In the genomic region with DNA sequence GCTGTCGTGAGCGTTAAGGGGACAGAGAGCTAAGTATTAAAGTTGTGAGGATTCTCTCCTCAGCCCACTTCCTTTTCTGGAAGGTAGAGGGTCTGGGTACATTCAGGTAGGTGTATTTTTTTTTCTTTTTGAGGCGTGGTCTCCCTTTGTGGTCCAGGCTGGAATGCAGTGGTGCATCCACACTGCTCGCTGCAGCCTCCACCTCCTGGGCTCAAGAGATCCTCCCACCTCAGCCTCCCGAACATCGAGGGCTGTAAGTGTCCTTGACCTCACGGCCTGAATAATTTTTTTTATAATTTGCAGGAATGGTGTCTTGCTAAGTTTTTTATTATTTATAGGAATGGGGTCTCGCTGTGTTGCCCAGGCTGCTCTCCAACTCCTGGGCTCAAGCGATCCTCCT, we compare ENCODE assay signal across 9 cellular contexts. TPM values are rescaled to one million over a fixed set of nuclear protein-coding genes. Genes with fewer than 3 reads are reported as not detected.
A peak's percentile ranks its signal among the peaks of the same experiment; 100 is the strongest.
DNase-seq lines count a peak whose midpoint lies in the region; ATAC-seq and TF ChIP-seq lines count a peak whose summit lies in the region.
"Had no signal": no experiment of that assay in that cellular context is flagged by ENCODE, and none has a peak within 500 bp of the region (broad histone marks: within the 10 kb centered on the region; RNA-seq: fewer than 3 reads in every experiment).

No MANE protein-coding gene starts in this region.

- no peaks in the 10 kb centered on the region for H3K9me3 Mint-ChIP-seq in WTC11

- POLR2A ChIA-PET in HCT116 (lab: Charles Lee) (no interaction called here), WTC11 (lab: Charles Lee) (interaction anchor here (1.2 to 1.6 kb wide), 2 partner anchors 34 to 71 kb away, joined by 6 to 7 read pairs; no protein-coding TSS in a partner anchor)

- no CpG with 5 or more reads among the region's 9 CpGs for WGBS in iPS DF 6.9 (ENCODE audit: insufficient coverage, insufficient read length)
- WGBS in spleen, 5 donors = 70 to 86% (median 83%) methylated on average over 9 of the region's 9 CpGs

- no peak overlapping the region for H2AFZ ChIP-seq in HCT116 (ENCODE audit: low read depth, low read length, poor library complexity, severe bottlenecking)

- H3K4me2 ChIP-seq in HCT116 (ENCODE audit: low read length) = peak overlapping the region; percentile 86

- intact Hi-C loops in HCT116 (cut with micrococcal nuclease) = no loop called here
- intact Hi-C loops in spleen (cut with DNase I; ENCODE audit: low total_unique reads) = no loop called here

- peaks cover 10% of the 10 kb centered on the region for H3K4me1 Mint-ChIP-seq in WTC11

- no peaks in the 10 kb centered on the region for H3K9me3 ChIP-seq in HCT116 (ENCODE audit: control insufficient read depth in 1 of 2, insufficient read depth in 1 of 2, low read depth in 1 of 2, low read length in 2 of 2)
- H3K9me3 ChIP-seq in iPS DF 6.9 (ENCODE audit: control insufficient read depth, insufficient read depth, low read length) = no peaks in the 10 kb centered on the region
- no peaks in the 10 kb centered on the region for H3K9me3 ChIP-seq in spleen

- BruUV-seq in HCT116 (replicated peaks; lab: Mats Ljungman, UMichigan) = TSS peak; percentile 20

- no peaks in the 10 kb centered on the region for H3K9me2 ChIP-seq in HCT116 (ENCODE audit: insufficient read depth)

- peak overlapping the region; percentile 89 for H3K4me3 Mint-ChIP-seq in WTC11

- H3K27ac Mint-ChIP-seq in WTC11 = peak overlapping the region; percentile 96

- TF ChIP-seq RAD21 in HCT116 (IDR thresholded peaks at IDR 0.05; ENCODE audit: low read depth) = no peak

- DNase-seq in HCT116 (ENCODE audit: low read depth, low spot score) (no peak), WTC11 (ENCODE audit: low spot score) (no peak), iPS DF 6.9 (ENCODE audit: low read depth, low spot score) (no peak), spleen (no peak), NCI-H1694 (lab: John Stamatoyannopoulos, UW) (no peak), midbrain (lab: John Stamatoyannopoulos, UW) (no peak)
- DNase-seq: NCI-H774 had no signal

- H3K27ac ChIP-seq in HCT116 (ENCODE audit: low read depth, low read length) (peak overlapping the region; percentile 85), iPS DF 6.9 (ENCODE audit: low read length) (no peak overlapping the region), spleen (peak overlapping the region in 3 of 8 donors; percentile 93 to 96 (median 94))

- H3K9ac ChIP-seq in HCT116 (ENCODE audit: low read length) = peak overlapping the region; percentile 96

- H3K36me3 ChIP-seq in HCT116 (ENCODE audit: control insufficient read depth in 1 of 2, insufficient read depth in 2 of 2, low read length in 2 of 2) = peaks cover 25 to 37% of the 10 kb centered on the region in 2 experiments; a peak in 3 of 4 replicates
- H3K36me3 ChIP-seq in iPS DF 6.9 (ENCODE audit: control insufficient read depth, insufficient read depth, low read length) = peaks cover 29% of the 10 kb centered on the region
- H3K36me3 ChIP-seq in spleen = peaks cover 5 to 47% (median 37%) of the 10 kb centered on the region in 6 donors

- no peak for ATAC-seq in HCT116
- no peak for ATAC-seq in WTC11
- ATAC-seq in HG02642 (IDR thresholded peaks at IDR 0.05; ENCODE audit: poor library complexity, unreplicated experiment) = no peak
- no peak for ATAC-seq in HG03378 (IDR thresholded peaks at IDR 0.05; ENCODE audit: unreplicated experiment)

- CTCF ChIA-PET in HCT116 (lab: Charles Lee) = no interaction called here
- CTCF ChIA-PET in WTC11 (lab: Charles Lee) = interaction anchor here (0.8 to 1.7 kb wide), 5 partner anchors 19 to 476 kb away, joined by 3 to 9 read pairs (median 5); partner anchors contain the start of gene EP400

- H3K27me3 ChIP-seq in HCT116 (ENCODE audit: insufficient read depth, low read length) = no peaks in the 10 kb centered on the region
- no peaks in the 10 kb centered on the region for H3K27me3 ChIP-seq in iPS DF 6.9 (ENCODE audit: control insufficient read depth, insufficient read depth, low read length)
- H3K27me3 ChIP-seq in spleen (replicated peaks in 1 of 7) = no peaks in the 10 kb centered on the region

- TF ChIP-seq CTCF in HCT116 (IDR thresholded peaks at IDR 0.05 in 2 of 3, conservative IDR thresholded peaks at IDR 0.05 in 1 of 3; ENCODE audit: borderline replicate concordance in 1 of 3, insufficient read depth in 1 of 3, low read depth in 2 of 3, low read length in 2 of 3) = no peak
- no peak for TF ChIP-seq CTCF in WTC11 (IDR thresholded peaks at IDR 0.05)
- TF ChIP-seq CTCF in spleen (IDR thresholded peaks at IDR 0.05 in 8 of 11, conservative IDR thresholded peaks at IDR 0.05 in 3 of 11) = no peak

- H3K4me1 ChIP-seq in HCT116 (ENCODE audit: control insufficient read depth in 1 of 2, insufficient read depth in 2 of 2, low read length in 2 of 2) (peaks cover 12 to 26% of the 10 kb centered on the region in 2 experiments), iPS DF 6.9 (ENCODE audit: control insufficient read depth, insufficient read depth, low read length) (no peaks in the 10 kb centered on the region), spleen (peaks cover 10 to 50% (median 24%) of the 10 kb centered on the region in 6 donors)

- H3K4me3 ChIP-seq in HCT116 (replicated peaks in 1 of 2; ENCODE audit: low read depth in 1 of 2, low read length in 2 of 2) = peak overlapping the region; percentile 96
- H3K4me3 ChIP-seq in iPS DF 6.9 (ENCODE audit: low read length) = peak overlapping the region; percentile 95; the same call in 1 of the 2 replicates
- peak overlapping the region; percentile 62 to 96 (median 84) for H3K4me3 ChIP-seq in spleen

- TF ChIP-seq POLR2A in HCT116 (IDR thresholded peaks at IDR 0.05; ENCODE audit: borderline replicate concordance, extremely low read depth, insufficient read depth, insufficient read length) (no peak), spleen (IDR thresholded peaks at IDR 0.05) (no peak)

- RAD21 ChIA-PET in HCT116 (lab: Charles Lee; ENCODE audit: low non-redundant PET in 1 of 2, low total read pairs in 2 of 2, uncharacterized antibody in 2 of 2, unreplicated experiment in 2 of 2) = no interaction called here

- H4K20me1 ChIP-seq in HCT116 (ENCODE audit: insufficient read depth) = no peaks in the 10 kb centered on the region

- peaks cover 5% of the 10 kb centered on the region for H3K27me3 Mint-ChIP-seq in WTC11 (ENCODE audit: low read depth)

- H3K36me3 Mint-ChIP-seq in WTC11 = peaks cover 41% of the 10 kb centered on the region

- peaks cover 46% of the 10 kb centered on the region for H3K79me2 ChIP-seq in HCT116 (ENCODE audit: insufficient read depth, low read length)

TF ChIP-seq in HCT116, 20 proteins besides CTCF, POLR2A, EP300 and RAD21 (continues in another document):
- no peak for TF ChIP-seq ZBTB33 (IDR thresholded peaks at IDR 0.05; ENCODE audit: extremely low read depth, insufficient replicate concordance, low read length)
- TF ChIP-seq EZH2 (IDR thresholded peaks at IDR 0.05) = no peak
- TF ChIP-seq YY1 (IDR thresholded peaks at IDR 0.05; ENCODE audit: extremely low read depth, insufficient replicate concordance, low read depth, low read length) = no peak

TF ChIP-seq in WTC11, 78 proteins besides CTCF, POLR2A, EP300 and RAD21 (continues in another document):
- TF ChIP-seq ZNF263 (CRISPR knock-in tag; IDR thresholded peaks at IDR 0.05; ENCODE audit: low read depth) (no peak), ZNF425 (CRISPR knock-in tag; conservative IDR thresholded peaks at IDR 0.05) (no peak), ZNF317 (CRISPR knock-in tag; IDR thresholded peaks at IDR 0.05; ENCODE audit: borderline replicate concordance, low read depth) (no peak), NR3C1 (CRISPR knock-in tag; conservative IDR thresholded peaks at IDR 0.05; ENCODE audit: low read depth) (no peak)
- TF ChIP-seq, protein P1, sequence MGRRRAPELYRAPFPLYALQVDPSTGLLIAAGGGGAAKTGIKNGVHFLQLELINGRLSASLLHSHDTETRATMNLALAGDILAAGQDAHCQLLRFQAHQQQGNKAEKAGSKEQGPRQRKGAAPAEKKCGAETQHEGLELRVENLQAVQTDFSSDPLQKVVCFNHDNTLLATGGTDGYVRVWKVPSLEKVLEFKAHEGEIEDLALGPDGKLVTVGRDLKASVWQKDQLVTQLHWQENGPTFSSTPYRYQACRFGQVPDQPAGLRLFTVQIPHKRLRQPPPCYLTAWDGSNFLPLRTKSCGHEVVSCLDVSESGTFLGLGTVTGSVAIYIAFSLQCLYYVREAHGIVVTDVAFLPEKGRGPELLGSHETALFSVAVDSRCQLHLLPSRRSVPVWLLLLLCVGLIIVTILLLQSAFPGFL (CRISPR knock-in tag; IDR thresholded peaks at IDR 0.05; ENCODE audit: borderline replicate concordance) = no peak

RNA-seq across cellular contexts. Expression of gene PUS1, which starts 1.4 kb away (rescaled TPM):
- 77.3 TPM for total RNA-seq in HCT116 (2021; ENCODE audit: unreplicated experiment)
- 46.8 and 49.7 TPM in 2 replicates for polyA plus RNA-seq in HCT116 (2012)
- 76.2 to 97.4 TPM (median 85.2 TPM) in 3 replicates for total RNA-seq in WTC11 (2021)
- 10 to 100 TPM; 16.0 to 42.7 (median 23.3) TPM for total RNA-seq in spleen
- 10 to 100 TPM; 30.0 to 46.5 (median 41.3) TPM for polyA plus RNA-seq in spleen

RNA-seq across cellular contexts. Expression of gene EP400, which starts 19.2 kb away (rescaled TPM):
- total RNA-seq in HCT116 (2021; ENCODE audit: unreplicated experiment) (54.5 TPM), WTC11 (2021) (73.0 to 76.7 TPM (median 75.8 TPM) in 3 replicates), spleen (10 to 100 TPM; 41.1 to 70.2 (median 48.3) TPM)
- polyA plus RNA-seq in HCT116 (2012) = 27.2 and 28.2 TPM in 2 replicates
- 10 to 100 TPM; 11.8 to 20.8 (median 17.5) TPM for polyA plus RNA-seq in spleen

RNA-seq across cellular contexts. Expression of gene ULK1, which starts 36.1 kb away (rescaled TPM):
- total RNA-seq in HCT116 (2021; ENCODE audit: unreplicated experiment) (34.2 TPM), WTC11 (2021) (55.5 to 67.8 TPM (median 62.5 TPM) in 3 replicates), spleen (10 to 100 TPM; 30.2 to 60.7 (median 55.0) TPM)
- polyA plus RNA-seq in HCT116 (2012) = 17.4 and 24.4 TPM in 2 replicates
- 10 to 100 TPM in 2 of 3 donors, 1 to 10 TPM in 1; 9.9 to 35.1 (median 25.3) TPM for polyA plus RNA-seq in spleen
